In the genomic region with DNA sequence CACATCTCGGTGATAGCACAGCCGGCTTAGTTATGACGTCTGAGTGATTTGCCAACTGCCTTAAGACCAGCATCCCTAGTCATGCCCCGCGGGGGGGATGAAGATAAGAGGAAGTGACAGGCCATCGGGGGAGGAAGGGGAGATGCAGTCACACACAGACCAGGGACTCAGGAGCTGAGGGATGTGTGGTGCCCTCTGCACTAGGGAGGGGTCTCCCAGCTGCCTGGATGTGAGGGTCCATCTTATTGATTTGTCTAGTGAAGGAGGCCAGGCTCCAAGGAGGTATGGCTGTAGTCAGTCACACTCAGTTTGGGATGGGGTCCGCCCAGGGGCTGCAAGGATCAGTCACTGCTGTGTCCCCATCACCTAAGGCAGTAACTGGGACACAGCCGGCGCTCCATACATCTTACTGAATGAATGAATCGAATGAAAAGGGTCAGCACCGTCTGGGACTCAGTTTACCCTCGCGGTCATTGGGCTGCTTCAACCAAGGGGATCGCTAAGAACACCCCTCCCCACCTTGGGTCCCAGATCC, we compare ENCODE assay signal across 8 cellular contexts. TPM values are rescaled to one million over a fixed set of nuclear protein-coding genes. Genes with fewer than 3 reads are reported as not detected.
A peak's percentile ranks its signal among the peaks of the same experiment; 100 is the strongest.
DNase-seq lines count a peak whose midpoint lies in the region; ATAC-seq, FAIRE-seq and TF ChIP-seq lines count a peak whose summit lies in the region.

No MANE protein-coding gene starts in this region.

- ATAC-seq in stimulated activated naive CD8-positive, alpha-beta T cell treated with anti-CD3 and anti-CD28 coated beads, Interleukin-15, Interleukin-2, amounts not matched to agents 100 U/mL and 50 U/mL, for 24 hours, result no peak
- no peak for ATAC-seq in HG03139 (IDR thresholded peaks at IDR 0.05; ENCODE audit: unreplicated experiment)

- H3K36me3 ChIP-seq in bronchial epithelial cell (ENCODE audit: control insufficient read depth, insufficient read depth, low read length) (no peaks in the 10 kb centered on the region), kidney epithelial cell (ENCODE audit: control insufficient read depth, insufficient read depth, low read length) (no peaks in the 10 kb centered on the region)

- peak; percentile 32 for DNase-seq in activated CD4-positive, CD25-positive, alpha-beta regulatory T cell treated with anti-CD3 and anti-CD28 coated beads, Interleukin-2, amount 50 U/mL, for 72 hours
- DNase-seq in activated CD4-positive, CD25-positive, alpha-beta regulatory T cell (lab: John Stamatoyannopoulos, UW), result no peak
- peak; percentile 87 for DNase-seq in RKO (ENCODE audit: low spot score)
- DNase-seq in bronchial epithelial cell (ENCODE audit: low read depth), result no peak
- no peak for DNase-seq in kidney epithelial cell (ENCODE audit: low read depth)
- DNase-seq in stimulated activated naive CD8-positive, alpha-beta T cell treated with anti-CD3 and anti-CD28 coated beads, Interleukin-15, Interleukin-2, amounts not matched to agents 100 U/mL and 50 U/mL, for 24 hours, result peak; percentile 57
- no peak for DNase-seq in NCI-H524 treated with DMSO at 0.1 percent for 48 hours (lab: John Stamatoyannopoulos, UW)

- FAIRE-seq in bronchial epithelial cell (lab: Jason Lieb, UNC), result no peak

- peak overlapping the region; percentile 41 for H3K4me3 ChIP-seq in bronchial epithelial cell (ENCODE audit: low read depth, low read length)
- peak overlapping the region; percentile 47 for H3K4me3 ChIP-seq in kidney epithelial cell (ENCODE audit: low read depth, low read length)

- TF ChIP-seq CTCF in bronchial epithelial cell (IDR thresholded peaks at IDR 0.05; ENCODE audit: insufficient read depth, low read length, severe bottlenecking) (no peak), kidney epithelial cell (IDR thresholded peaks at IDR 0.05; ENCODE audit: insufficient read depth, low read length, poor library complexity, severe bottlenecking) (no peak)

- H3K27me3 ChIP-seq in bronchial epithelial cell (ENCODE audit: control insufficient read depth, insufficient read depth, low read length) (no peaks in the 10 kb centered on the region), kidney epithelial cell (ENCODE audit: control insufficient read depth, insufficient read depth, low read length) (no peaks in the 10 kb centered on the region)

RNA-seq across cellular contexts. Expression of gene ERCC1, which starts 19.3 kb away (rescaled TPM):
- 65.0 and 78.5 TPM in 2 replicates for total RNA-seq in bronchial epithelial cell
- total RNA-seq in kidney epithelial cell, result 67.1 and 79.5 TPM in 2 replicates

RNA-seq across cellular contexts. Expression of gene FOSB, which starts 24.8 kb away (rescaled TPM):
- total RNA-seq in bronchial epithelial cell, result 3.6 and 4.2 TPM in 2 replicates
- 1.6 and 5.3 TPM in 2 replicates for total RNA-seq in kidney epithelial cell

RNA-seq across cellular contexts. Expression of gene POLR1G, which starts 36.5 kb away (rescaled TPM):
- 8.8 and 16.8 TPM in 2 replicates for total RNA-seq in bronchial epithelial cell
- 18.0 and 24.4 TPM in 2 replicates for total RNA-seq in kidney epithelial cell

RNA-seq across cellular contexts. Expression of gene PPP1R13L, which starts 38.1 kb away (rescaled TPM):
- total RNA-seq in bronchial epithelial cell, result 16.6 and 31.2 TPM in 2 replicates
- total RNA-seq in kidney epithelial cell, result 30.9 and 34.5 TPM in 2 replicates

RNA-seq across cellular contexts. Expression of gene RTN2, which starts 53.9 kb away (rescaled TPM):
- total RNA-seq in bronchial epithelial cell (2.1 and 2.9 TPM in 2 replicates), kidney epithelial cell (13.4 and 18.5 TPM in 2 replicates)

Comparison
In these comparisons a context has a peak if more than half of its experiments do, and no peak if none do; other contexts are left out.
1. DNase-seq: peak in activated CD4-positive, CD25-positive, alpha-beta regulatory T cell treated with anti-CD3 and anti-CD28 coated beads, Interleukin-2, amount 50 U/mL, for 72 hours (single experiment), RKO (single experiment) and stimulated activated naive CD8-positive, alpha-beta T cell treated with anti-CD3 and anti-CD28 coated beads, Interleukin-15, Interleukin-2, amounts not matched to agents 100 U/mL and 50 U/mL, for 24 hours (single experiment); none in activated CD4-positive, CD25-positive, alpha-beta regulatory T cell (0 of 4), bronchial epithelial cell (single experiment), kidney epithelial cell (single experiment) and NCI-H524 treated with DMSO at 0.1 percent for 48 hours (single experiment).